ENCODE assay signal across 25 cellular contexts in genomic region chr17:31099051-31099450, GRCh38.
"Had no signal": no experiment of that assay in that cellular context is flagged by ENCODE, and none has a peak within 500 bp of the region (broad histone marks: within the 10 kb centered on the region; RNA-seq: fewer than 3 reads in every experiment).

No MANE protein-coding gene starts in this region.

- H3K27me3 ChIP-seq: adrenal gland, heart left ventricle, pancreas, uterus had no signal

- H3K4me1 ChIP-seq: prostate gland, uterus had no signal

- ATAC-seq: activated CD4-positive, alpha-beta T cell treated with anti-CD3 and anti-CD28 coated beads for 36 hours; heart left ventricle; naive thymus-derived CD4-positive, alpha-beta T cell; pancreas; sciatic nerve; stimulated activated effector memory CD8-positive, alpha-beta T cell treated with anti-CD3 and anti-CD28 coated beads, Interleukin-12 subunit alpha, Interleukin-12 subunit beta, amount 100 ng/mL, for 72 hours had no signal

- DNase-seq: activated CD4-positive, alpha-beta T cell treated with anti-CD3 and anti-CD28 coated beads for 36 hours; activated CD4-positive, alpha-beta T cell treated with anti-CD3 and anti-CD28 coated beads, Interleukin-2, amount 50 U/mL, for 4 hours; activated CD4-positive, CD25-positive, alpha-beta regulatory T cell; activated effector memory CD4-positive, alpha-beta T cell treated with Interleukin-2 at 50 U/mL for 16 hours; activated naive CD4-positive, alpha-beta T cell treated with anti-CD3 and anti-CD28 coated beads for 36 hours; activated naive CD8-positive, alpha-beta T cell treated with anti-CD3 and anti-CD28 coated beads for 36 hours; activated T-cell treated with anti-CD3 and anti-CD28 coated beads for 4 hours; adrenal gland; aorta; effector CD8-positive, alpha-beta T cell; foreskin fibroblast; heart left ventricle; hypothalamus; immature natural killer cell; naive thymus-derived CD4-positive, alpha-beta T cell; nucleus accumbens; pancreas; retina; stimulated activated CD4-positive, alpha-beta T cell treated with anti-CD3 and anti-CD28 coated beads, Interleukin-4, amount 100 ng/mL, for 24 hours; uterus had no signal

- H3K36me3 ChIP-seq: adrenal gland, heart left ventricle, pancreas, prostate gland, thoracic aorta, uterus had no signal

- H3K9me3 ChIP-seq: adrenal gland, heart left ventricle, pancreas, prostate gland, thoracic aorta, uterus had no signal

- H3K4me3 ChIP-seq: adrenal gland, heart left ventricle, pancreas, prostate gland, skin epidermis, thoracic aorta, uterus had no signal

- H3K27ac ChIP-seq: adrenal gland, heart left ventricle, pancreas, prostate gland, skin epidermis, thoracic aorta, uterus had no signal
